24 cellular contexts compared by ENCODE assay signal in genomic region chr7:146844405-146844804, GRCh38.
"Had no signal": no experiment of that assay in that cellular context is flagged by ENCODE, and none has a peak within 500 bp of the region (broad histone marks: within the 10 kb centered on the region; RNA-seq: fewer than 3 reads in every experiment).

No MANE protein-coding gene starts in this region.

- H3K36me3 ChIP-seq: esophagus muscularis mucosa, esophagus squamous epithelium, gastrocnemius medialis, gastroesophageal sphincter, heart left ventricle, heart right ventricle had no signal

- FAIRE-seq: endothelial cell of umbilical vein had no signal

- DNase-seq: cortex of kidney; dermis blood vessel endothelial cell; dorsolateral prefrontal cortex; effector CD4-positive, alpha-beta T cell; effector CD8-positive, alpha-beta T cell; effector memory CD4-positive, alpha-beta T cell; effector memory CD8-positive, alpha-beta T cell; endodermal cell; erythroblast; esophagus squamous epithelium; foreskin fibroblast; foreskin keratinocyte; foreskin melanocyte; gastrocnemius medialis; glutamatergic neuron; head of caudate nucleus; heart left ventricle; heart right ventricle had no signal

- H3K4me1 ChIP-seq: esophagus muscularis mucosa, esophagus squamous epithelium, foreskin keratinocyte, gastrocnemius medialis, gastroesophageal sphincter, heart left ventricle, heart right ventricle had no signal

- H3K27me3 ChIP-seq: dorsolateral prefrontal cortex, esophagus muscularis mucosa, esophagus squamous epithelium, foreskin keratinocyte, gastrocnemius medialis, gastroesophageal sphincter, heart left ventricle, heart right ventricle had no signal

- H3K9me3 ChIP-seq: esophagus muscularis mucosa, esophagus squamous epithelium, gastrocnemius medialis, gastroesophageal sphincter had no signal

- H3K27ac ChIP-seq: coronary artery, dorsolateral prefrontal cortex, epithelial cell of prostate, esophagus muscularis mucosa, esophagus squamous epithelium, foreskin keratinocyte, gastrocnemius medialis, gastroesophageal sphincter, heart left ventricle, heart right ventricle had no signal

- ATAC-seq: effector memory CD8-positive, alpha-beta T cell; esophagus mucosa; foreskin keratinocyte; gastrocnemius medialis; gastroesophageal sphincter; heart left ventricle; heart right ventricle had no signal

- H3K4me3 ChIP-seq: coronary artery, dorsolateral prefrontal cortex, esophagus muscularis mucosa, esophagus squamous epithelium, gastrocnemius medialis, gastroesophageal sphincter, heart left ventricle, heart right ventricle had no signal
